9 cellular contexts compared by ENCODE assay signal in genomic region chr1:59539961-59540681, GRCh38.
DNase-seq lines count a peak whose midpoint lies in the region; ATAC-seq and TF ChIP-seq lines count a peak whose summit lies in the region.
"Had no signal": no experiment of that assay in that cellular context is flagged by ENCODE, and none has a peak within 500 bp of the region (broad histone marks: within the 10 kb centered on the region; RNA-seq: fewer than 3 reads in every experiment).

No MANE protein-coding gene starts in this region.

- H3K27me3 ChIP-seq in HCT116 (ENCODE audit: insufficient read depth, low read length) (no peaks in the 10 kb centered on the region), body of pancreas (no peaks in the 10 kb centered on the region), skeletal muscle tissue (ENCODE audit: control insufficient read depth in 3 of 3, insufficient read depth in 3 of 3, low read length in 3 of 3) (no peaks in the 10 kb centered on the region)

- TF ChIP-seq CTCF in HCT116 (IDR thresholded peaks at IDR 0.05 in 2 of 3, conservative IDR thresholded peaks at IDR 0.05 in 1 of 3; ENCODE audit: borderline replicate concordance in 1 of 3, insufficient read depth in 1 of 3, low read depth in 2 of 3, low read length in 2 of 3): no peak
- no peak for TF ChIP-seq CTCF in body of pancreas (IDR thresholded peaks at IDR 0.05)

- no peaks in the 10 kb centered on the region for H3K79me2 ChIP-seq in HCT116 (ENCODE audit: insufficient read depth, low read length)

- TF ChIP-seq RAD21 in HCT116 (IDR thresholded peaks at IDR 0.05; ENCODE audit: low read depth): peak; percentile 18; the same call in 1 of the 2 replicates

- intact Hi-C loops in HCT116 (cut with micrococcal nuclease) (no loop called here), body of pancreas (cut with DNase I) (no loop called here)

- RAD21 ChIA-PET in HCT116 (lab: Charles Lee; ENCODE audit: low non-redundant PET in 1 of 2, low total read pairs in 2 of 2, uncharacterized antibody in 2 of 2, unreplicated experiment in 2 of 2): no interaction called here

- BruUV-seq in HCT116 (replicated peaks; lab: Mats Ljungman, UMichigan): no TSS peak

- no peaks in the 10 kb centered on the region for H4K20me1 ChIP-seq in HCT116 (ENCODE audit: insufficient read depth)

- H3K4me1 ChIP-seq in HCT116 (ENCODE audit: control insufficient read depth in 1 of 2, insufficient read depth in 2 of 2, low read length in 2 of 2) (no peaks in the 10 kb centered on the region), body of pancreas (peaks cover 53% of the 10 kb centered on the region), skeletal muscle tissue (ENCODE audit: control insufficient read depth in 3 of 3, insufficient read depth in 3 of 3, low read length in 3 of 3) (peaks cover 6 to 24% (median 15%) of the 10 kb centered on the region in 3 donors)
- H3K4me1 ChIP-seq: Caco-2 had no signal

- no peak overlapping the region for H3K4me2 ChIP-seq in HCT116 (ENCODE audit: low read length)

- ATAC-seq in HCT116 (no peak), body of pancreas (no peak), left lobe of liver (peak; percentile 58)
- ATAC-seq: CD8-positive, alpha-beta T cell had no signal

- H3K36me3 ChIP-seq in HCT116 (ENCODE audit: control insufficient read depth in 1 of 2, insufficient read depth in 2 of 2, low read length in 2 of 2) (no peaks in the 10 kb centered on the region), body of pancreas (replicated peaks in 1 of 2; ENCODE audit: insufficient read depth in 1 of 2, low read depth in 2 of 2) (no peaks in the 10 kb centered on the region), skeletal muscle tissue (ENCODE audit: control insufficient read depth in 3 of 3, insufficient read depth in 3 of 3, low read length in 3 of 3) (no peaks in the 10 kb centered on the region)

- no peak for DNase-seq in HCT116 (ENCODE audit: low read depth, low spot score)
- no peak for DNase-seq in body of pancreas
- DNase-seq in left lobe of liver (ENCODE audit: low spot score): no peak
- DNase-seq in hepatic stellate cell (ENCODE audit: low spot score): no peak
- no peak for DNase-seq in activated naive CD4-positive, alpha-beta T cell treated with Interleukin-2 at 50 U/mL for 16 hours
- DNase-seq in iPS-NIHi11 (ENCODE audit: low spot score): no peak
- DNase-seq: Caco-2; CD8-positive, alpha-beta T cell had no signal

- TF ChIP-seq POLR2A in HCT116 (IDR thresholded peaks at IDR 0.05; ENCODE audit: borderline replicate concordance, extremely low read depth, insufficient read depth, insufficient read length): no peak
- no peak for TF ChIP-seq POLR2A in body of pancreas (IDR thresholded peaks at IDR 0.05)

- POLR2A ChIA-PET in HCT116 (lab: Charles Lee): no interaction called here

- WGBS in body of pancreas, 2 donors: 51 to 59% methylated on average over 5 of the region's 5 CpGs

- no peaks in the 10 kb centered on the region for H3K9me2 ChIP-seq in HCT116 (ENCODE audit: insufficient read depth)

- no peak overlapping the region for H3K9ac ChIP-seq in HCT116 (ENCODE audit: low read length)
- H3K9ac ChIP-seq in skeletal muscle tissue (ENCODE audit: low read depth in 1 of 3, low read length in 3 of 3): no peak overlapping the region

- no peak overlapping the region for H3K4me3 ChIP-seq in HCT116 (replicated peaks in 1 of 2; ENCODE audit: low read depth in 1 of 2, low read length in 2 of 2)
- H3K4me3 ChIP-seq in body of pancreas: no peak overlapping the region
- no peak overlapping the region for H3K4me3 ChIP-seq in skeletal muscle tissue (ENCODE audit: low read length in 3 of 3)

- no peak overlapping the region for H3K27ac ChIP-seq in HCT116 (ENCODE audit: low read depth, low read length)
- H3K27ac ChIP-seq in body of pancreas: peak overlapping the region; percentile 14 to 83 (median 47)
- peak overlapping the region; percentile 49 for H3K27ac ChIP-seq in skeletal muscle tissue (ENCODE audit: low read depth, low read length)

- CTCF ChIA-PET in HCT116 (lab: Charles Lee): no interaction called here

- H2AFZ ChIP-seq in HCT116 (ENCODE audit: low read depth, low read length, poor library complexity, severe bottlenecking): no peak overlapping the region

- H3K9me3 ChIP-seq in HCT116 (ENCODE audit: control insufficient read depth in 1 of 2, insufficient read depth in 1 of 2, low read depth in 1 of 2, low read length in 2 of 2) (no peaks in the 10 kb centered on the region), body of pancreas (no peaks in the 10 kb centered on the region), skeletal muscle tissue (ENCODE audit: control insufficient read depth in 3 of 3, low read length in 3 of 3) (no peaks in the 10 kb centered on the region)
- H3K9me3 ChIP-seq: Caco-2 had no signal

TF ChIP-seq in HCT116, 20 proteins besides CTCF, POLR2A, EP300 and RAD21:
- TF ChIP-seq ELF1 (IDR thresholded peaks at IDR 0.05; ENCODE audit: borderline replicate concordance, low read depth): no peak
